In genomic region chr16:21300309-21301167, GRCh38 we compare ENCODE assay signal across 1 cellular context.
TF ChIP-seq lines count a peak whose summit lies in the region.

No MANE protein-coding gene starts in this region.

TF ChIP-seq in HepG2, 621 proteins besides CTCF, POLR2A, EP300 and RAD21 (continued from another document and continues in another):
- TF ChIP-seq, protein P1, sequence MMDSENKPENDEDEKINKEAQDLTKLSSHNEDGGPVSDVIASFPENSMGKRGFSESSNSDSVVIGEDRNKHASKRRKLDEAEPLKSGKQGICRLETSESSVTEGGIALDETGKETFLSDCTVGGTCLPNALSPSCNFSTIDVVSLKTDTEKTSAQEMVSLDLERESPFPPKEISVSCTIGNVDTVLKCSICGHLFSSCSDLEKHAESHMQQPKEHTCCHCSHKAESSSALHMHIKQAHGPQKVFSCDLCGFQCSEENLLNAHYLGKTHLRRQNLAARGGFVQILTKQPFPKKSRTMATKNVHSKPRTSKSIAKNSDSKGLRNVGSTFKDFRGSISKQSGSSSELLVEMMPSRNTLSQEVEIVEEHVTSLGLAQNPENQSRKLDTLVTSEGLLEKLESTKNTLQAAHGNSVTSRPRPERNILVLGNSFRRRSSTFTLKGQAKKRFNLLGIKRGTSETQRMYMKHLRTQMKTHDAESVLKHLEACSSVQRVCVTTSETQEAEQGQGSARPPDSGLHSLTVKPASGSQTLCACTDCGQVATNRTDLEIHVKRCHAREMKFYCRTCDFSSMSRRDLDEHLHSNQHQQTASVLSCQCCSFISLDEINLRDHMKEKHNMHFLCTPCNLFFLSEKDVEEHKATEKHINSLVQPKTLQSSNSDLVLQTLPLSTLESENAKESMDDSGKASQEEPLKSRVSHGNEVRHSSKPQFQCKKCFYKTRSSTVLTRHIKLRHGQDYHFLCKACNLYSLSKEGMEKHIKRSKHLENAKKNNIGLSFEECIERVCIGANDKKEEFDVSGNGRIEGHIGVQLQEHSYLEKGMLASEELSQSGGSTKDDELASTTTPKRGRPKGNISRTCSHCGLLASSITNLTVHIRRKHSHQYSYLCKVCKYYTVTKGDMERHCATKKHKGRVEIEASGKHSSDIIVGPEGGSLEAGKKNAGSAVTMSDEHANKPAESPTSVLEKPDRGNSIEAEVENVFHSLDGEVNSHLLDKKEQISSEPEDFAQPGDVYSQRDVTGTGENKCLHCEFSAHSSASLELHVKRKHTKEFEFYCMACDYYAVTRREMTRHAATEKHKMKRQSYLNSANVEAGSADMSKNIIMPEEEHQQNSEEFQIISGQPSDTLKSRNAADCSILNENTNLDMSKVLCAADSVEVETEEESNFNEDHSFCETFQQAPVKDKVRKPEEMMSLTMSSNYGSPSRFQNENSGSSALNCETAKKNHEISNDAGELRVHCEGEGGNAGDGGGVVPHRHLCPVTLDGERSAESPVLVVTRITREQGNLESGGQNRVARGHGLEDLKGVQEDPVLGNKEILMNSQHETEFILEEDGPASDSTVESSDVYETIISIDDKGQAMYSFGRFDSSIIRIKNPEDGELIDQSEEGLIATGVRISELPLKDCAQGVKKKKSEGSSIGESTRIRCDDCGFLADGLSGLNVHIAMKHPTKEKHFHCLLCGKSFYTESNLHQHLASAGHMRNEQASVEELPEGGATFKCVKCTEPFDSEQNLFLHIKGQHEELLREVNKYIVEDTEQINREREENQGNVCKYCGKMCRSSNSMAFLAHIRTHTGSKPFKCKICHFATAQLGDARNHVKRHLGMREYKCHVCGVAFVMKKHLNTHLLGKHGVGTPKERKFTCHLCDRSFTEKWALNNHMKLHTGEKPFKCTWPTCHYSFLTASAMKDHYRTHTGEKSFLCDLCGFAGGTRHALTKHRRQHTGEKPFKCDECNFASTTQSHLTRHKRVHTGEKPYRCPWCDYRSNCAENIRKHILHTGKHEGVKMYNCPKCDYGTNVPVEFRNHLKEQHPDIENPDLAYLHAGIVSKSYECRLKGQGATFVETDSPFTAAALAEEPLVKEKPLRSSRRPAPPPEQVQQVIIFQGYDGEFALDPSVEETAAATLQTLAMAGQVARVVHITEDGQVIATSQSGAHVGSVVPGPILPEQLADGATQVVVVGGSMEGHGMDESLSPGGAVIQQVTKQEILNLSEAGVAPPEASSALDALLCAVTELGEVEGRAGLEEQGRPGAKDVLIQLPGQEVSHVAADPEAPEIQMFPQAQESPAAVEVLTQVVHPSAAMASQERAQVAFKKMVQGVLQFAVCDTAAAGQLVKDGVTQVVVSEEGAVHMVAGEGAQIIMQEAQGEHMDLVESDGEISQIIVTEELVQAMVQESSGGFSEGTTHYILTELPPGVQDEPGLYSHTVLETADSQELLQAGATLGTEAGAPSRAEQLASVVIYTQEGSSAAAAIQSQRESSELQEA (CRISPR knock-in tag; IDR thresholded peaks at IDR 0.05; ENCODE audit: not compliant biosample characterization): no peak
- TF ChIP-seq SKIL (CRISPR knock-in tag; IDR thresholded peaks at IDR 0.05; ENCODE audit: borderline replicate concordance) (no peak), MXD4 (CRISPR knock-in tag; IDR thresholded peaks at IDR 0.05) (peak; percentile 50; the same call in 1 of the 2 replicates), ASH2L (IDR thresholded peaks at IDR 0.05; ENCODE audit: insufficient read length, low read depth, low read length) (no peak), MNT (IDR thresholded peaks at IDR 0.05) (peak; percentile 71), DRAP1 (CRISPR knock-in tag; IDR thresholded peaks at IDR 0.05) (peak; percentile 81; the same call in 1 of the 2 replicates), RXRB (CRISPR knock-in tag; IDR thresholded peaks at IDR 0.05; ENCODE audit: borderline replicate concordance) (peak; percentile 89), HDAC2 (CRISPR knock-in tag; IDR thresholded peaks at IDR 0.05) (peak; percentile 92; the same call in 1 of the 2 replicates), SOX13 (IDR thresholded peaks at IDR 0.05) (0 out of 2 replicates have a peak, but pooled peaks have one; percentile 56), SOX13 (CRISPR knock-in tag; conservative IDR thresholded peaks at IDR 0.05 in 1 of 2, IDR thresholded peaks at IDR 0.05 in 1 of 2) (peak in 1 of 2 experiments; percentile 82; a peak in 3 of 4 replicates), ZNF629 (CRISPR knock-in tag; conservative IDR thresholded peaks at IDR 0.05) (no peak; the same call in 1 of the 2 replicates), JUN (CRISPR knock-in tag; IDR thresholded peaks at IDR 0.05) (peak; percentile 77), XRCC5 (optimal IDR thresholded peaks at IDR 0.05; ENCODE audit: low read length) (peak; percentile 97), MAF1 (CRISPR knock-in tag; IDR thresholded peaks at IDR 0.05; ENCODE audit: borderline replicate concordance) (no peak), ZNF790 (CRISPR knock-in tag; IDR thresholded peaks at IDR 0.05; ENCODE audit: borderline replicate concordance) (no peak), TFE3 (CRISPR knock-in tag; IDR thresholded peaks at IDR 0.05) (peak; percentile 34; the same call in 1 of the 2 replicates), ZNF792 (CRISPR knock-in tag; IDR thresholded peaks at IDR 0.05) (peak; percentile 87), ZNF775 (CRISPR knock-in tag; IDR thresholded peaks at IDR 0.05; ENCODE audit: borderline replicate concordance) (no peak), ZFY (CRISPR knock-in tag; IDR thresholded peaks at IDR 0.05) (no peak), MEF2D (CRISPR knock-in tag; IDR thresholded peaks at IDR 0.05) (no peak), TRIM22 (IDR thresholded peaks at IDR 0.05) (no peak), XBP1 (CRISPR knock-in tag; IDR thresholded peaks at IDR 0.05) (no peak), ZNF761 (CRISPR knock-in tag; conservative IDR thresholded peaks at IDR 0.05) (no peak), ZMYM2 (CRISPR knock-in tag; IDR thresholded peaks at IDR 0.05) (no peak), PLRG1 (conservative IDR thresholded peaks at IDR 0.05) (no peak), ZNF749 (CRISPR knock-in tag; IDR thresholded peaks at IDR 0.05; ENCODE audit: borderline replicate concordance) (peak; percentile 30; the same call in 1 of the 2 replicates), KDM1A (CRISPR knock-in tag; IDR thresholded peaks at IDR 0.05) (peak; percentile 66), RXRA (CRISPR knock-in tag; IDR thresholded peaks at IDR 0.05) (no peak; the same call in none of the 2 replicates), TOPORS (CRISPR knock-in tag; IDR thresholded peaks at IDR 0.05) (peak; percentile 59; the same call in 1 of the 2 replicates), ZNF773 (CRISPR knock-in tag; IDR thresholded peaks at IDR 0.05; ENCODE audit: borderline replicate concordance) (no peak; the same call in 1 of the 2 replicates)
- TF ChIP-seq, protein P2, sequence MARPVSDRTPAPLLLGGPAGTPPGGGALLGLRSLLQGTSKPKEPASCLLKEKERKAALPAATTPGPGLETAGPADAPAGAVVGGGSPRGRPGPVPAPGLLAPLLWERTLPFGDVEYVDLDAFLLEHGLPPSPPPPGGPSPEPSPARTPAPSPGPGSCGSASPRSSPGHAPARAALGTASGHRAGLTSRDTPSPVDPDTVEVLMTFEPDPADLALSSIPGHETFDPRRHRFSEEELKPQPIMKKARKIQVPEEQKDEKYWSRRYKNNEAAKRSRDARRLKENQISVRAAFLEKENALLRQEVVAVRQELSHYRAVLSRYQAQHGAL (CRISPR knock-in tag; IDR thresholded peaks at IDR 0.05; ENCODE audit: not compliant biosample characterization): peak; percentile 26
- TF ChIP-seq, protein P3, sequence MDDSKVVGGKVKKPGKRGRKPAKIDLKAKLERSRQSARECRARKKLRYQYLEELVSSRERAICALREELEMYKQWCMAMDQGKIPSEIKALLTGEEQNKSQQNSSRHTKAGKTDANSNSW (CRISPR knock-in tag; IDR thresholded peaks at IDR 0.05; ENCODE audit: borderline replicate concordance): no peak
- TF ChIP-seq, protein P4, sequence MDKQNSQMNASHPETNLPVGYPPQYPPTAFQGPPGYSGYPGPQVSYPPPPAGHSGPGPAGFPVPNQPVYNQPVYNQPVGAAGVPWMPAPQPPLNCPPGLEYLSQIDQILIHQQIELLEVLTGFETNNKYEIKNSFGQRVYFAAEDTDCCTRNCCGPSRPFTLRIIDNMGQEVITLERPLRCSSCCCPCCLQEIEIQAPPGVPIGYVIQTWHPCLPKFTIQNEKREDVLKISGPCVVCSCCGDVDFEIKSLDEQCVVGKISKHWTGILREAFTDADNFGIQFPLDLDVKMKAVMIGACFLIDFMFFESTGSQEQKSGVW (CRISPR knock-in tag; IDR thresholded peaks at IDR 0.05; ENCODE audit: borderline replicate concordance): no peak
- TF ChIP-seq, protein P5, sequence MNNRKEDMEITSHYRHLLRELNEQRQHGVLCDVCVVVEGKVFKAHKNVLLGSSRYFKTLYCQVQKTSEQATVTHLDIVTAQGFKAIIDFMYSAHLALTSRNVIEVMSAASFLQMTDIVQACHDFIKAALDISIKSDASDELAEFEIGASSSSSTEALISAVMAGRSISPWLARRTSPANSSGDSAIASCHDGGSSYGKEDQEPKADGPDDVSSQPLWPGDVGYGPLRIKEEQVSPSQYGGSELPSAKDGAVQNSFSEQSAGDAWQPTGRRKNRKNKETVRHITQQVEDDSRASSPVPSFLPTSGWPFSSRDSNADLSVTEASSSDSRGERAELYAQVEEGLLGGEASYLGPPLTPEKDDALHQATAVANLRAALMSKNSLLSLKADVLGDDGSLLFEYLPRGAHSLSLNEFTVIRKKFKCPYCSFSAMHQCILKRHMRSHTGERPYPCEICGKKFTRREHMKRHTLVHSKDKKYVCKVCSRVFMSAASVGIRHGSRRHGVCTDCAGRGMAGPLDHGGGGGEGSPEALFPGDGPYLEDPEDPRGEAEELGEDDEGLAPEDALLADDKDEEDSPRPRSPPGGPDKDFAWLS (CRISPR knock-in tag; IDR thresholded peaks at IDR 0.05; ENCODE audit: borderline replicate concordance): no peak
- TF ChIP-seq, protein P6, sequence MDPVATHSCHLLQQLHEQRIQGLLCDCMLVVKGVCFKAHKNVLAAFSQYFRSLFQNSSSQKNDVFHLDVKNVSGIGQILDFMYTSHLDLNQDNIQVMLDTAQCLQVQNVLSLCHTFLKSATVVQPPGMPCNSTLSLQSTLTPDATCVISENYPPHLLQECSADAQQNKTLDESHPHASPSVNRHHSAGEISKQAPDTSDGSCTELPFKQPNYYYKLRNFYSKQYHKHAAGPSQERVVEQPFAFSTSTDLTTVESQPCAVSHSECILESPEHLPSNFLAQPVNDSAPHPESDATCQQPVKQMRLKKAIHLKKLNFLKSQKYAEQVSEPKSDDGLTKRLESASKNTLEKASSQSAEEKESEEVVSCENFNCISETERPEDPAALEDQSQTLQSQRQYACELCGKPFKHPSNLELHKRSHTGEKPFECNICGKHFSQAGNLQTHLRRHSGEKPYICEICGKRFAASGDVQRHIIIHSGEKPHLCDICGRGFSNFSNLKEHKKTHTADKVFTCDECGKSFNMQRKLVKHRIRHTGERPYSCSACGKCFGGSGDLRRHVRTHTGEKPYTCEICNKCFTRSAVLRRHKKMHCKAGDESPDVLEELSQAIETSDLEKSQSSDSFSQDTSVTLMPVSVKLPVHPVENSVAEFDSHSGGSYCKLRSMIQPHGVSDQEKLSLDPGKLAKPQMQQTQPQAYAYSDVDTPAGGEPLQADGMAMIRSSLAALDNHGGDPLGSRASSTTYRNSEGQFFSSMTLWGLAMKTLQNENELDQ (CRISPR knock-in tag; IDR thresholded peaks at IDR 0.05; ENCODE audit: borderline replicate concordance): peak; percentile 9; the same call in 1 of the 2 replicates
